Comparison of ENCODE assay signal across 10 cellular contexts in the genomic region with DNA sequence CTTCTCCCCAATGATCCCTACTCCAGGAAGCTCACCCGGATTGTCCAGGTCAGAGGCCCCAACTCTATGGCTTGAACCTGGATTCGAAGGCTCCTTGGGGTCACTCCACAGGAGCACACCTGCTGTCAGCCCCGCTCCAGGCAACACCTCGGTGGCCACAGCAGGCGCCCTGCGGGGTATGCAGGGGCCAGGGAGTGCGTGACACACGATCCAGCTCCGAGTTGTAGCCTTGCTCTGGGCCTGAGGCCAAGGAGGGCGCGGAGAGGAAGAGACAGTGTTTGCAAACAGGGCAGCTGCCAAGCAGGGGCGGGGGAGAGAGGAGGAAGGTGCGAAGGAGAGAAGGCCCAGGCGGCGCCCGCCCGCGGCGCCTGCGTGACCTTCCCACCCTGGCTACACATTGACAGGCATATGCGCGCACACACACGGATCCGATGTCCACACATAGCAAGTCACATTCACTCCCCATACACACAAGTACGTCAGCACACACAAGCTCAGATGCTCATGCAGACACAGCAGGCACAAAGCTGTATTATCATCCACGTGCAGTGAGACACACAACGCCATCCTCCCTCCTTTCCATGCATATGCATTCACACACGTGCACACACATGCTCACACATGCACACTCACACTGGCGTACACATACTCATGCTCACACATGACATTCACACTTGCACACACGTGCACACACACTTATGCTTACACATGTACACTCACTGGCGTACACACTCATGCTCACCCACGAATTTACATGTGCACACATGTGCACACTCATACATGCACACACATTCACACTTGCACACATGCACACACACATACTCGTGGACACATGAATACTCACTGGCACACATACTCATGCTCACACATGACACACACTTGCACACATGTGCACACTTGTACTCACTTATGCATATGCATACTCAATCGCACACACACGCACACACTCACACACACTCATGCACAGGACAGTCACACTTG. TPM values are rescaled to one million over a fixed set of nuclear protein-coding genes. Genes with fewer than 3 reads are reported as not detected.
A peak's percentile ranks its signal among the peaks of the same experiment; 100 is the strongest.
DNase-seq lines count a peak whose midpoint lies in the region; ATAC-seq and TF ChIP-seq lines count a peak whose summit lies in the region.
"Had no signal": no experiment of that assay in that cellular context is flagged by ENCODE, and none has a peak within 500 bp of the region (broad histone marks: within the 10 kb centered on the region; RNA-seq: fewer than 3 reads in every experiment).

No MANE protein-coding gene starts in this region.

- H3K27me3 ChIP-seq in right cardiac atrium (ENCODE audit: control insufficient read depth, insufficient read depth), result no peaks in the 10 kb centered on the region

- no peak overlapping the region for H3K4me3 ChIP-seq in right cardiac atrium (ENCODE audit: low read length)

- 21% methylated on average over 35 of the region's 35 CpGs for WGBS in right cardiac atrium

- peak; percentile 16 for DNase-seq in AG09319 (ENCODE audit: extremely low read depth, low read depth)
- peak; percentile 57 for DNase-seq in LHCN-M2 (ENCODE audit: low read depth)
- peak; percentile 87 to 95 (median 94) for DNase-seq in right cardiac atrium
- peak; percentile 71 for DNase-seq in ureter (ENCODE audit: low spot score)
- DNase-seq in activated CD8-positive, alpha-beta T cell treated with anti-CD3 and anti-CD28 coated beads for 36 hours, result no peak
- DNase-seq in central memory CD4-positive, alpha-beta T cell, result no peak
- DNase-seq: DND-41 had no signal

- TF ChIP-seq CTCF in AG09319 (IDR thresholded peaks at IDR 0.05; ENCODE audit: low read depth, low read length), result no peak
- TF ChIP-seq CTCF in activated CD8-positive, alpha-beta T cell treated with anti-CD3 and anti-CD28 coated beads for 36 hours (IDR thresholded peaks at IDR 0.05), result no peak

- CTCF ChIA-PET in activated CD8-positive, alpha-beta T cell treated with anti-CD3 and anti-CD28 coated beads for 36 hours (lab: Charles Lee), result interaction anchor here (1.1 to 1.3 kb wide), 3 partner anchors 23 to 106 kb away, joined by 3 to 4 read pairs (median 4); no protein-coding TSS in a partner anchor

- H3K27ac Mint-ChIP-seq in activated CD8-positive, alpha-beta T cell treated with anti-CD3 and anti-CD28 coated beads for 36 hours, result no peak overlapping the region
- H3K27ac Mint-ChIP-seq: T-cell had no signal

- no peaks in the 10 kb centered on the region for H3K36me3 Mint-ChIP-seq in activated CD8-positive, alpha-beta T cell treated with anti-CD3 and anti-CD28 coated beads for 36 hours (ENCODE audit: low read depth)
- H3K36me3 Mint-ChIP-seq: T-cell had no signal

- ATAC-seq in SK-N-SH treated with all-trans-retinoic acid at 6 μM for 48 hours (peak; percentile 63), right cardiac atrium (peak; percentile 82 to 88), GM18873 (IDR thresholded peaks at IDR 0.05; ENCODE audit: low FRiP score, unreplicated experiment) (no peak)
- no peak for ATAC-seq in activated CD8-positive, alpha-beta T cell treated with anti-CD3 and anti-CD28 coated beads for 36 hours

- H3K9me3 ChIP-seq in right cardiac atrium (ENCODE audit: control insufficient read depth, low read length), result no peaks in the 10 kb centered on the region

- H3K27me3 Mint-ChIP-seq in activated CD8-positive, alpha-beta T cell treated with anti-CD3 and anti-CD28 coated beads for 36 hours, result peaks cover 2% of the 10 kb centered on the region

- POLR2A ChIA-PET in activated CD8-positive, alpha-beta T cell treated with anti-CD3 and anti-CD28 coated beads for 36 hours (lab: Charles Lee), result no interaction called here

- H3K4me1 ChIP-seq in right cardiac atrium (ENCODE audit: control insufficient read depth, insufficient read depth, low read length), result peaks cover 11% of the 10 kb centered on the region

- no peak overlapping the region for H3K4me3 Mint-ChIP-seq in activated CD8-positive, alpha-beta T cell treated with anti-CD3 and anti-CD28 coated beads for 36 hours
- H3K4me3 Mint-ChIP-seq: T-cell had no signal

- intact Hi-C loops in right cardiac atrium (cut with DNase I), result loop anchor here in 1 of 4 donors (5.0 kb wide), 1 partner anchor 61 kb away; no protein-coding TSS in a partner anchor
- intact Hi-C loops in activated CD8-positive, alpha-beta T cell treated with anti-CD3 and anti-CD28 coated beads for 36 hours (cut with micrococcal nuclease), result no loop called here

- no peaks in the 10 kb centered on the region for H3K4me1 Mint-ChIP-seq in activated CD8-positive, alpha-beta T cell treated with anti-CD3 and anti-CD28 coated beads for 36 hours (ENCODE audit: low read depth)
- H3K4me1 Mint-ChIP-seq: T-cell had no signal

- H3K9me3 Mint-ChIP-seq in activated CD8-positive, alpha-beta T cell treated with anti-CD3 and anti-CD28 coated beads for 36 hours, result no peaks in the 10 kb centered on the region
- H3K9me3 Mint-ChIP-seq: T-cell had no signal

- peak overlapping the region; percentile 28 for H3K27ac ChIP-seq in right cardiac atrium (ENCODE audit: low read length)

TF ChIP-seq in SK-N-SH treated with all-trans-retinoic acid at 6 μM for 48 hours, 23 proteins besides CTCF, POLR2A, EP300 and RAD21:
- TF ChIP-seq ISL1 (CRISPR knock-in tag; IDR thresholded peaks at IDR 0.05) (no peak), ARNTL (CRISPR knock-in tag; IDR thresholded peaks at IDR 0.05; ENCODE audit: borderline replicate concordance, low read depth) (no peak), ZNF565 (CRISPR knock-in tag; conservative IDR thresholded peaks at IDR 0.05; ENCODE audit: low read depth) (no peak), ZFP3 (CRISPR knock-in tag; IDR thresholded peaks at IDR 0.05) (no peak), ZNF70 (CRISPR knock-in tag; IDR thresholded peaks at IDR 0.05) (no peak), OSR1 (CRISPR knock-in tag; IDR thresholded peaks at IDR 0.05) (no peak), RARB (CRISPR knock-in tag; IDR thresholded peaks at IDR 0.05) (no peak)
- TF ChIP-seq, protein P1, sequence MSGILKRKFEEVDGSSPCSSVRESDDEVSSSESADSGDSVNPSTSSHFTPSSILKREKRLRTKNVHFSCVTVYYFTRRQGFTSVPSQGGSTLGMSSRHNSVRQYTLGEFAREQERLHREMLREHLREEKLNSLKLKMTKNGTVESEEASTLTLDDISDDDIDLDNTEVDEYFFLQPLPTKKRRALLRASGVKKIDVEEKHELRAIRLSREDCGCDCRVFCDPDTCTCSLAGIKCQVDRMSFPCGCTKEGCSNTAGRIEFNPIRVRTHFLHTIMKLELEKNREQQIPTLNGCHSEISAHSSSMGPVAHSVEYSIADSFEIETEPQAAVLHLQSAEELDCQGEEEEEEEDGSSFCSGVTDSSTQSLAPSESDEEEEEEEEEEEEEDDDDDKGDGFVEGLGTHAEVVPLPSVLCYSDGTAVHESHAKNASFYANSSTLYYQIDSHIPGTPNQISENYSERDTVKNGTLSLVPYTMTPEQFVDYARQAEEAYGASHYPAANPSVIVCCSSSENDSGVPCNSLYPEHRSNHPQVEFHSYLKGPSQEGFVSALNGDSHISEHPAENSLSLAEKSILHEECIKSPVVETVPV (CRISPR knock-in tag; IDR thresholded peaks at IDR 0.05), result no peak

RNA-seq across cellular contexts. Expression of gene SBK2, which starts 10.4 kb away (rescaled TPM):
- total RNA-seq in LHCN-M2 (2014; rRNA removed) (0.71 and 1.5 TPM in 2 replicates), right cardiac atrium (100 to 1,000 TPM; 205 to 239 (median 209) TPM), ureter (not detected)
- 0.49 TPM for polyA plus RNA-seq in LHCN-M2 (2012)
- polyA plus RNA-seq in right cardiac atrium, result 228 TPM
- total RNA-seq in activated CD8-positive, alpha-beta T cell treated with anti-CD3 and anti-CD28 coated beads for 36 hours, result not detected
- total RNA-seq: T-cell had no signal

RNA-seq across cellular contexts. Expression of gene SBK3, which starts 18.8 kb away (rescaled TPM):
- total RNA-seq in LHCN-M2 (2014; rRNA removed), result 0.17 and 0.26 TPM in 2 replicates
- polyA plus RNA-seq in LHCN-M2 (2012), result 0.24 TPM
- 100 to 1,000 TPM in 2 of 4 donors, 10 to 100 TPM in 2; 80.3 to 211 (median 109) TPM for total RNA-seq in right cardiac atrium
- 103 TPM for polyA plus RNA-seq in right cardiac atrium
- total RNA-seq in ureter, result 0.39 TPM
- not detected for total RNA-seq in activated CD8-positive, alpha-beta T cell treated with anti-CD3 and anti-CD28 coated beads for 36 hours
- total RNA-seq: T-cell had no signal

RNA-seq across cellular contexts. Expression of gene SSC5D, which starts 38.3 kb away (rescaled TPM):
- 0.34 and 0.45 TPM in 2 replicates for total RNA-seq in LHCN-M2 (2014; rRNA removed)
- polyA plus RNA-seq in LHCN-M2 (2012), result 1.9 TPM
- 10 to 100 TPM in 1 of 4 donors, 1 to 10 TPM in 3; 6.8 to 10.2 (median 8.1) TPM for total RNA-seq in right cardiac atrium
- 4.4 TPM for polyA plus RNA-seq in right cardiac atrium
- total RNA-seq in ureter, result 15.2 TPM
- under 1 TPM; 0.67 to 0.70 TPM for total RNA-seq in activated CD8-positive, alpha-beta T cell treated with anti-CD3 and anti-CD28 coated beads for 36 hours

RNA-seq across cellular contexts. Expression of gene NAT14, which starts 41.5 kb away (rescaled TPM):
- total RNA-seq in LHCN-M2 (2014; rRNA removed) (23.7 and 25.8 TPM in 2 replicates), right cardiac atrium (10 to 100 TPM; 13.6 to 20.8 (median 15.0) TPM), ureter (14.2 TPM)
- polyA plus RNA-seq in LHCN-M2 (2012), result 54.5 TPM
- 15.8 TPM for polyA plus RNA-seq in right cardiac atrium
- total RNA-seq in activated CD8-positive, alpha-beta T cell treated with anti-CD3 and anti-CD28 coated beads for 36 hours, result 10 to 100 TPM; 18.9 to 19.9 TPM

RNA-seq across cellular contexts. Expression of gene ZNF628, which starts 50.1 kb away (rescaled TPM):
- total RNA-seq in LHCN-M2 (2014; rRNA removed) (2.7 and 9.2 TPM in 2 replicates), right cardiac atrium (1 to 10 TPM; 5.6 to 8.1 (median 6.7) TPM), ureter (7.4 TPM)
- polyA plus RNA-seq in LHCN-M2 (2012), result 4.3 TPM
- polyA plus RNA-seq in right cardiac atrium, result 7.7 TPM
- total RNA-seq in activated CD8-positive, alpha-beta T cell treated with anti-CD3 and anti-CD28 coated beads for 36 hours, result 1 to 10 TPM; 8.4 to 8.6 TPM

Comparison
In these comparisons a context has a peak if more than half of its experiments do, and no peak if none do; other contexts are left out.
1. DNase-seq: peak in AG09319 (single experiment), LHCN-M2 (single experiment), right cardiac atrium (3 of 3) and ureter (single experiment); none in activated CD8-positive, alpha-beta T cell treated with anti-CD3 and anti-CD28 coated beads for 36 hours (single experiment) and central memory CD4-positive, alpha-beta T cell (single experiment).
2. ATAC-seq: peak in SK-N-SH treated with all-trans-retinoic acid at 6 μM for 48 hours (single experiment) and right cardiac atrium (2 of 2); none in activated CD8-positive, alpha-beta T cell treated with anti-CD3 and anti-CD28 coated beads for 36 hours (single experiment) and GM18873 (single experiment).
3. RNA of gene SBK2, which starts 10.4 kb away (total RNA-seq): 205 to 239 TPM in right cardiac atrium; 0.71 to 1.5 TPM in LHCN-M2, not detected in ureter (single experiment) and not detected in activated CD8-positive, alpha-beta T cell treated with anti-CD3 and anti-CD28 coated beads for 36 hours; every median in the first group is over 10 times any median in the second.
4. RNA of gene SBK3, which starts 18.8 kb away (total RNA-seq): 80.3 to 211 TPM in right cardiac atrium; 0.39 TPM in ureter (single experiment), 0.17 to 0.26 TPM in LHCN-M2 and not detected in activated CD8-positive, alpha-beta T cell treated with anti-CD3 and anti-CD28 coated beads for 36 hours; every median in the first group is over 10 times any median in the second.